ENCODE assay signal across 1 cellular context in the genomic region with DNA sequence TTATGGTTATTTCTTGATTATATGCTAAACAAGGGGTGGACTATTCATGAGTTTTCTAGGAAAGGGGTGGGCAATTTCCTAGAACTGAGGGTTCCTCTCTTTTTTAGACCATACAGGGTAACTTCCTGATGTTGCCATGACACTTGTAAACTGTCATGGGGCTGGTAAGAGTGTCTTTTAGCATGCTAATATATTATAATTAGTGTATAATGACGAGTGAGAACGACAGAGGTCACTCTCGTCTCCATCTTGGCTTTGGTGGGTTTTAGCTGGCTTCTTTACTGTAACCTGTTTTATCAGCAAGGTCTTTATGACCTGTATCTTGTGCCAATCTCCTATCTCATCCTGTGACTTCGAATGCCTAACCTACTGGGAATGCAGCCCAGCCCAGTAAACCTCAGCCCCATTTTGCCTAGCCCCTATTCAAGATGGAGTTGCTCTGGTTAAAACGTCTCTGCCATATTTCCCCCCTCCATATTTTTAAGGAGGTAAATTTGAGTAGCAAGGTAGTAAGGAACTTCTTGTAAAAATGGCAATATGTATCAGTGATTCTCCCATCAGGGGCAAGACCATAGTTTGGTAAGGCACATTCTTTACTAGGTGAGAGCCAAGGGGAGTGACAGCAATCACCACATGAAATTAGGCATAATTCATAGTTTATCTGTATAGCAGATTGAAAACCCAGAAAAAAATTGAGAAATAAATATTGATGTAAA.
A peak's percentile ranks its signal among the peaks of the same experiment; 100 is the strongest.
TF ChIP-seq lines count a peak whose summit lies in the region.

No MANE protein-coding gene starts in this region.

TF ChIP-seq in K562, 482 proteins besides CTCF, POLR2A, EP300 and RAD21 (continued from another document and continues in another):
- TF ChIP-seq ESRRA (IDR thresholded peaks at IDR 0.05; ENCODE audit: borderline replicate concordance, low read depth), result peak; percentile 48; the same call in 1 of the 2 replicates
- peak; percentile 58; the same call in 1 of the 2 replicates for TF ChIP-seq ILF3 (IDR thresholded peaks at IDR 0.05; ENCODE audit: borderline replicate concordance)
- peak; percentile 95 for TF ChIP-seq ZNF239 (CRISPR knock-in tag; IDR thresholded peaks at IDR 0.05)
- peak; percentile 100 for TF ChIP-seq ZNF175 (CRISPR knock-in tag; IDR thresholded peaks at IDR 0.05; ENCODE audit: low read depth)
- 0 out of 2 replicates have a peak, but pooled peaks have one; percentile 32 for TF ChIP-seq GABPB2 (CRISPR knock-in tag; conservative IDR thresholded peaks at IDR 0.05)
- TF ChIP-seq POLR2B (IDR thresholded peaks at IDR 0.05; ENCODE audit: low read depth, partially characterized antibody), result peak; percentile 32
- TF ChIP-seq OTX1 (CRISPR knock-in tag; IDR thresholded peaks at IDR 0.05), result peak; percentile 99
- TF ChIP-seq U2AF2 (optimal IDR thresholded peaks at IDR 0.05; ENCODE audit: low read depth, low read length), result no peak
- peak; percentile 99 for TF ChIP-seq CREB3 (tag; conservative IDR thresholded peaks at IDR 0.05; ENCODE audit: low read depth)
- peak; percentile 90 for TF ChIP-seq ZNF134 (CRISPR knock-in tag; conservative IDR thresholded peaks at IDR 0.05)
- TF ChIP-seq, protein P1, sequence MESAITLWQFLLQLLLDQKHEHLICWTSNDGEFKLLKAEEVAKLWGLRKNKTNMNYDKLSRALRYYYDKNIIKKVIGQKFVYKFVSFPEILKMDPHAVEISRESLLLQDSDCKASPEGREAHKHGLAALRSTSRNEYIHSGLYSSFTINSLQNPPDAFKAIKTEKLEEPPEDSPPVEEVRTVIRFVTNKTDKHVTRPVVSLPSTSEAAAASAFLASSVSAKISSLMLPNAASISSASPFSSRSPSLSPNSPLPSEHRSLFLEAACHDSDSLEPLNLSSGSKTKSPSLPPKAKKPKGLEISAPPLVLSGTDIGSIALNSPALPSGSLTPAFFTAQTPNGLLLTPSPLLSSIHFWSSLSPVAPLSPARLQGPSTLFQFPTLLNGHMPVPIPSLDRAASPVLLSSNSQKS (CRISPR knock-in tag; IDR thresholded peaks at IDR 0.05), result peak; percentile 95
- TF ChIP-seq ZNF778 (CRISPR knock-in tag; IDR thresholded peaks at IDR 0.05), result no peak
- TF ChIP-seq MYC (IDR thresholded peaks at IDR 0.05; ENCODE audit: low read depth, low read length), result no peak
- TF ChIP-seq MYC (CRISPR knock-in tag; IDR thresholded peaks at IDR 0.05; ENCODE audit: borderline replicate concordance, low read depth), result peak; percentile 92
- peak; percentile 94 for TF ChIP-seq ZNF717 (CRISPR knock-in tag; IDR thresholded peaks at IDR 0.05)
- peak; percentile 86 for TF ChIP-seq GMEB1 (CRISPR knock-in tag; IDR thresholded peaks at IDR 0.05)
- peak; percentile 80 for TF ChIP-seq ZNF23 (CRISPR knock-in tag; IDR thresholded peaks at IDR 0.05)
- TF ChIP-seq THAP7 (CRISPR knock-in tag; IDR thresholded peaks at IDR 0.05), result peak; percentile 91
- peak; percentile 98 for TF ChIP-seq MEF2D (tag; conservative IDR thresholded peaks at IDR 0.05; ENCODE audit: low read depth)
- peak; percentile 99 for TF ChIP-seq DMBX1 (CRISPR knock-in tag; IDR thresholded peaks at IDR 0.05; ENCODE audit: borderline replicate concordance)
- TF ChIP-seq NR3C1 (CRISPR knock-in tag; IDR thresholded peaks at IDR 0.05), result no peak
- TF ChIP-seq CXXC5 (CRISPR knock-in tag; IDR thresholded peaks at IDR 0.05), result peak; percentile 97
- TF ChIP-seq CC2D1A (IDR thresholded peaks at IDR 0.05), result no peak
- no peak for TF ChIP-seq CHD7 (IDR thresholded peaks at IDR 0.05; ENCODE audit: low read depth, low read length)
- TF ChIP-seq NCOA4 (IDR thresholded peaks at IDR 0.05; ENCODE audit: partially characterized antibody), result no peak
- TF ChIP-seq MITF (IDR thresholded peaks at IDR 0.05), result no peak
- no peak for TF ChIP-seq KAT2B (IDR thresholded peaks at IDR 0.05; ENCODE audit: low read depth, low read length)
- TF ChIP-seq ZFP1 (CRISPR knock-in tag; IDR thresholded peaks at IDR 0.05), result peak; percentile 90
- TF ChIP-seq, protein P2, sequence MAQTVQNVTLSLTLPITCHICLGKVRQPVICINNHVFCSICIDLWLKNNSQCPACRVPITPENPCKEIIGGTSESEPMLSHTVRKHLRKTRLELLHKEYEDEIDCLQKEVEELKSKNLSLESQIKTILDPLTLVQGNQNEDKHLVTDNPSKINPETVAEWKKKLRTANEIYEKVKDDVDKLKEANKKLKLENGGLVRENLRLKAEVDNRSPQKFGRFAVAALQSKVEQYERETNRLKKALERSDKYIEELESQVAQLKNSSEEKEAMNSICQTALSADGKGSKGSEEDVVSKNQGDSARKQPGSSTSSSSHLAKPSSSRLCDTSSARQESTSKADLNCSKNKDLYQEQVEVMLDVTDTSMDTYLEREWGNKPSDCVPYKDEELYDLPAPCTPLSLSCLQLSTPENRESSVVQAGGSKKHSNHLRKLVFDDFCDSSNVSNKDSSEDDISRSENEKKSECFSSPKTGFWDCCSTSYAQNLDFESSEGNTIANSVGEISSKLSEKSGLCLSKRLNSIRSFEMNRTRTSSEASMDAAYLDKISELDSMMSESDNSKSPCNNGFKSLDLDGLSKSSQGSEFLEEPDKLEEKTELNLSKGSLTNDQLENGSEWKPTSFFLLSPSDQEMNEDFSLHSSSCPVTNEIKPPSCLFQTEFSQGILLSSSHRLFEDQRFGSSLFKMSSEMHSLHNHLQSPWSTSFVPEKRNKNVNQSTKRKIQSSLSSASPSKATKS (CRISPR knock-in tag; IDR thresholded peaks at IDR 0.05), result peak; percentile 91
- TF ChIP-seq GTF2E2 (tag; IDR thresholded peaks at IDR 0.05), result peak; percentile 64
- peak; percentile 86 for TF ChIP-seq ZNF3 (CRISPR knock-in tag; IDR thresholded peaks at IDR 0.05)
- TF ChIP-seq LCOR (CRISPR knock-in tag; IDR thresholded peaks at IDR 0.05), result 0 out of 2 replicates have a peak, but pooled peaks have one; percentile 27
- TF ChIP-seq DPF2 (IDR thresholded peaks at IDR 0.05), result peak; percentile 23; the same call in 1 of the 2 replicates
- peak; percentile 98 for TF ChIP-seq ZNF165 (CRISPR knock-in tag; IDR thresholded peaks at IDR 0.05; ENCODE audit: borderline replicate concordance)
- peak; percentile 58 for TF ChIP-seq TEAD4 (IDR thresholded peaks at IDR 0.05; ENCODE audit: low read length)
- no peak for TF ChIP-seq TEAD4 (CRISPR knock-in tag; IDR thresholded peaks at IDR 0.05; ENCODE audit: borderline replicate concordance)
- peak; percentile 67; the same call in 1 of the 2 replicates for TF ChIP-seq HEY1 (CRISPR knock-in tag; IDR thresholded peaks at IDR 0.05; ENCODE audit: borderline replicate concordance)
- TF ChIP-seq RBM17 (IDR thresholded peaks at IDR 0.05; ENCODE audit: borderline replicate concordance, low read depth, low read length), result no peak
- 0 out of 2 replicates have a peak, but pooled peaks have one; percentile 13 for TF ChIP-seq ZNF347 (CRISPR knock-in tag; IDR thresholded peaks at IDR 0.05; ENCODE audit: low read depth)
- TF ChIP-seq SP2 (IDR thresholded peaks at IDR 0.05; ENCODE audit: extremely low read depth, low read depth, low read length, poor library complexity, severe bottlenecking), result no peak
- TF ChIP-seq GABPA (tag; conservative IDR thresholded peaks at IDR 0.05; ENCODE audit: low read depth), result peak; percentile 68
